In genomic region chr7:82017334-82017943, GRCh38 we compare ENCODE assay signal across 9 cellular contexts.
DNase-seq lines count a peak whose midpoint lies in the region; ATAC-seq and TF ChIP-seq lines count a peak whose summit lies in the region.
"Had no signal": no experiment of that assay in that cellular context is flagged by ENCODE, and none has a peak within 500 bp of the region (broad histone marks: within the 10 kb centered on the region; RNA-seq: fewer than 3 reads in every experiment).

No MANE protein-coding gene starts in this region.

- H3K9ac ChIP-seq in OCI-LY3 (ENCODE audit: low read length) = no peak overlapping the region
- H3K9ac ChIP-seq in fibroblast of lung (ENCODE audit: insufficient read depth, low read length) = no peak overlapping the region

- no peak for ATAC-seq in stimulated activated effector memory CD8-positive, alpha-beta T cell treated with anti-CD3 and anti-CD28 coated beads, Interleukin-12 subunit alpha, Interleukin-12 subunit beta, amount 100 ng/mL, for 72 hours

- H3K9me3 ChIP-seq in OCI-LY3 (ENCODE audit: insufficient read depth, low read length) (no peaks in the 10 kb centered on the region), fibroblast of lung (ENCODE audit: control insufficient read depth, insufficient read depth, low read depth, low read length) (no peaks in the 10 kb centered on the region)

- no peak overlapping the region for H3K4me2 ChIP-seq in OCI-LY3 (ENCODE audit: low read length)
- no peak overlapping the region for H3K4me2 ChIP-seq in fibroblast of lung (ENCODE audit: extremely low read depth, insufficient read depth, low read length)

- no peak overlapping the region for H3K27ac ChIP-seq in OCI-LY3 (ENCODE audit: low read length)
- H3K27ac ChIP-seq in fibroblast of lung (ENCODE audit: insufficient read depth, low read length) = no peak overlapping the region

- no peak overlapping the region for H3K4me3 Mint-ChIP-seq in stimulated activated effector memory CD8-positive, alpha-beta T cell treated with anti-CD3 and anti-CD28 coated beads, Interleukin-12 subunit alpha, Interleukin-12 subunit beta, amount 100 ng/mL, for 72 hours
- H3K4me3 Mint-ChIP-seq: activated B cell treated with CpG ODN at 0.5 μM for 24 hours had no signal

- no peaks in the 10 kb centered on the region for H4K20me1 ChIP-seq in OCI-LY3 (ENCODE audit: insufficient read depth, low read length)
- H4K20me1 ChIP-seq in fibroblast of lung (ENCODE audit: control insufficient read depth, extremely low read depth, insufficient read depth, low read length) = no peaks in the 10 kb centered on the region

- H3K27ac Mint-ChIP-seq in stimulated activated effector memory CD8-positive, alpha-beta T cell treated with anti-CD3 and anti-CD28 coated beads, Interleukin-12 subunit alpha, Interleukin-12 subunit beta, amount 100 ng/mL, for 72 hours = no peak overlapping the region
- H3K27ac Mint-ChIP-seq: activated B cell treated with CpG ODN at 0.5 μM for 24 hours had no signal

- H3K36me3 ChIP-seq in OCI-LY3 (replicated peaks; ENCODE audit: low read depth, low read length) = no peaks in the 10 kb centered on the region
- no peaks in the 10 kb centered on the region for H3K36me3 ChIP-seq in fibroblast of lung (ENCODE audit: control insufficient read depth, insufficient read depth, low read length)

- H3K4me3 ChIP-seq in OCI-LY3 (ENCODE audit: low read length) (no peak overlapping the region), fibroblast of lung (replicated peaks in 1 of 4; ENCODE audit: control extremely low read depth in 1 of 4, insufficient read depth in 1 of 4, low read depth in 3 of 4, low read length in 4 of 4) (no peak overlapping the region)

- no peaks in the 10 kb centered on the region for H3K36me3 Mint-ChIP-seq in stimulated activated effector memory CD8-positive, alpha-beta T cell treated with anti-CD3 and anti-CD28 coated beads, Interleukin-12 subunit alpha, Interleukin-12 subunit beta, amount 100 ng/mL, for 72 hours

- no peaks in the 10 kb centered on the region for H3K9me3 Mint-ChIP-seq in stimulated activated effector memory CD8-positive, alpha-beta T cell treated with anti-CD3 and anti-CD28 coated beads, Interleukin-12 subunit alpha, Interleukin-12 subunit beta, amount 100 ng/mL, for 72 hours
- H3K9me3 Mint-ChIP-seq: activated B cell treated with CpG ODN at 0.5 μM for 24 hours had no signal

- H2AFZ ChIP-seq in OCI-LY3 (ENCODE audit: low read depth, low read length) = no peak overlapping the region
- no peak overlapping the region for H2AFZ ChIP-seq in fibroblast of lung (ENCODE audit: low read length)

- TF ChIP-seq CTCF in OCI-LY3 (IDR thresholded peaks at IDR 0.05; ENCODE audit: low read depth, low read length) = peak; percentile 67
- TF ChIP-seq CTCF in fibroblast of lung (conservative IDR thresholded peaks at IDR 0.05 in 1 of 2, IDR thresholded peaks at IDR 0.05 in 1 of 2; ENCODE audit: low read depth in 1 of 2, low read length in 2 of 2) = peak; percentile 35 to 55

- DNase-seq in NCI-H748 (lab: John Stamatoyannopoulos, UW; ENCODE audit: unreplicated experiment) = peak; percentile 31
- DNase-seq in NCI-H748 treated with DMSO at 0.1 percent for 48 hours (lab: John Stamatoyannopoulos, UW) = no peak
- peak; percentile 29 to 74 for DNase-seq in fibroblast of lung (ENCODE audit: low read depth in 2 of 2)
- DNase-seq in stromal cell of bone marrow (ENCODE audit: low read depth) = peak; percentile 31
- no peak for DNase-seq in stimulated activated naive CD4-positive, alpha-beta T cell (lab: John Stamatoyannopoulos, UW)
- DNase-seq in stimulated activated CD4-positive, alpha-beta T cell treated with anti-CD3 and anti-CD28 coated beads, Interleukin-4, amount 100 ng/mL, for 1 hour = no peak
- no peak for DNase-seq in stimulated activated effector memory CD8-positive, alpha-beta T cell treated with anti-CD3 and anti-CD28 coated beads, Interleukin-12 subunit alpha, Interleukin-12 subunit beta, amount 100 ng/mL, for 72 hours (ENCODE audit: low spot score in 2 of 2)
- DNase-seq: activated B cell treated with CpG ODN at 0.5 μM for 24 hours had no signal

- H3K4me1 Mint-ChIP-seq in stimulated activated effector memory CD8-positive, alpha-beta T cell treated with anti-CD3 and anti-CD28 coated beads, Interleukin-12 subunit alpha, Interleukin-12 subunit beta, amount 100 ng/mL, for 72 hours = no peaks in the 10 kb centered on the region
- H3K4me1 Mint-ChIP-seq: activated B cell treated with CpG ODN at 0.5 μM for 24 hours had no signal

- no peaks in the 10 kb centered on the region for H3K79me2 ChIP-seq in OCI-LY3 (ENCODE audit: low read length)
- no peaks in the 10 kb centered on the region for H3K79me2 ChIP-seq in fibroblast of lung (ENCODE audit: control insufficient read depth, insufficient read depth, low read length)

- H3K27me3 ChIP-seq in OCI-LY3 (ENCODE audit: low read depth, low read length) (no peaks in the 10 kb centered on the region), fibroblast of lung (ENCODE audit: control insufficient read depth, insufficient read depth, low read length) (no peaks in the 10 kb centered on the region)

- H3K4me1 ChIP-seq in OCI-LY3 (ENCODE audit: low read length) = no peaks in the 10 kb centered on the region
- H3K4me1 ChIP-seq in fibroblast of lung (ENCODE audit: control insufficient read depth, extremely low read depth, insufficient read depth, low read length) = peaks cover 5% of the 10 kb centered on the region

Comparison
In these comparisons a context has a peak if more than half of its experiments do, and no peak if none do; other contexts are left out.
1. DNase-seq: peak in NCI-H748 (single experiment), fibroblast of lung (2 of 2) and stromal cell of bone marrow (single experiment); none in NCI-H748 treated with DMSO at 0.1 percent for 48 hours (single experiment), stimulated activated naive CD4-positive, alpha-beta T cell (0 of 6), stimulated activated CD4-positive, alpha-beta T cell treated with anti-CD3 and anti-CD28 coated beads, Interleukin-4, amount 100 ng/mL, for 1 hour (single experiment) and stimulated activated effector memory CD8-positive, alpha-beta T cell treated with anti-CD3 and anti-CD28 coated beads, Interleukin-12 subunit alpha, Interleukin-12 subunit beta, amount 100 ng/mL, for 72 hours (0 of 2).